Comparison of ENCODE assay signal across 1 cellular context in the genomic region with DNA sequence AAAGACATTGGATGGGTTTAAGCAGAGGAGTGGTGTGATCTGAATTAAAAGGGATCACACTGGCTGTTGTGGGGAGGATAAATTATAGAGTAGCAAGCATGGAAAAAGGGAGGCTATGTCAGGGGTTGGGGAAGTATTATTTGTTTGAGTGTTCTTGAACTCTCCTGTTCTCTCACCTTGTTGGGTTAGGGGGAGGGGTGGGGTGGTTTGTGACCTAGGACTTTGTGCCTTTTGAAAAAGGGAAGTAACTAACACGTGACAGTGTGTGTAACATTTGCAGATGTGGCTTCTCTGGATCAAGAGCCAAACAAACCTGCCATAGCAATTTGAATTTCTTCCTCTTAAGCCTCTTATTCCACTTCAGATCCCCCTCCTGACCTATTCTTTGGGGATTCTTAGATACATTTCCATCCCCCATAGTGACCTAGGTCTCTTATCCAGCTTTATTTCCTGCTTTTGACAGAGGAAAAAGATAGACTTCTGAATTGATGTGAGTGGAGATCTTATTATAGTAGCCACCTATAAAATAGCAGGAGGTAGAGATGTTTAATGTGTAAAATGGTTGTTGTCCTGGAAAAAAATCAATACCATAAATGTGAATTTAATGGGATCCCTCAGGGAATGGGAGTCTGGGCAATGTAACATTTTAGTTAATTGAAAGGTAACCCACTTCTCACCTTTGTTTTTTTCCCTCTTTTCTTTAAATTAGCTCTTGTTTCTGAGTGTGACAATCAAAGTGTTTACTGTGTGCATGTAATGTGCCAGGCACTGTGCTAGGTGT.
A peak's percentile ranks its signal among the peaks of the same experiment; 100 is the strongest.
TF ChIP-seq lines count a peak whose summit lies in the region.

No MANE protein-coding gene starts in this region.

TF ChIP-seq in HepG2, 621 proteins besides CTCF, POLR2A, EP300 and RAD21 (continued from another document and continues in another):
- TF ChIP-seq TCF7L2 (IDR thresholded peaks at IDR 0.05; ENCODE audit: low read depth, low read length): no peak
- TF ChIP-seq, protein P1, sequence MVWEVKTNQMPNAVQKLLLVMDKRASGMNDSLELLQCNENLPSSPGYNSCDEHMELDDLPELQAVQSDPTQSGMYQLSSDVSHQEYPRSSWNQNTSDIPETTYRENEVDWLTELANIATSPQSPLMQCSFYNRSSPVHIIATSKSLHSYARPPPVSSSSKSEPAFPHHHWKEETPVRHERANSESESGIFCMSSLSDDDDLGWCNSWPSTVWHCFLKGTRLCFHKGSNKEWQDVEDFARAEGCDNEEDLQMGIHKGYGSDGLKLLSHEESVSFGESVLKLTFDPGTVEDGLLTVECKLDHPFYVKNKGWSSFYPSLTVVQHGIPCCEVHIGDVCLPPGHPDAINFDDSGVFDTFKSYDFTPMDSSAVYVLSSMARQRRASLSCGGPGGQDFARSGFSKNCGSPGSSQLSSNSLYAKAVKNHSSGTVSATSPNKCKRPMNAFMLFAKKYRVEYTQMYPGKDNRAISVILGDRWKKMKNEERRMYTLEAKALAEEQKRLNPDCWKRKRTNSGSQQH (CRISPR knock-in tag; IDR thresholded peaks at IDR 0.05; ENCODE audit: low read depth): no peak
- no peak for TF ChIP-seq JUN (CRISPR knock-in tag; IDR thresholded peaks at IDR 0.05)
- TF ChIP-seq, protein P2, sequence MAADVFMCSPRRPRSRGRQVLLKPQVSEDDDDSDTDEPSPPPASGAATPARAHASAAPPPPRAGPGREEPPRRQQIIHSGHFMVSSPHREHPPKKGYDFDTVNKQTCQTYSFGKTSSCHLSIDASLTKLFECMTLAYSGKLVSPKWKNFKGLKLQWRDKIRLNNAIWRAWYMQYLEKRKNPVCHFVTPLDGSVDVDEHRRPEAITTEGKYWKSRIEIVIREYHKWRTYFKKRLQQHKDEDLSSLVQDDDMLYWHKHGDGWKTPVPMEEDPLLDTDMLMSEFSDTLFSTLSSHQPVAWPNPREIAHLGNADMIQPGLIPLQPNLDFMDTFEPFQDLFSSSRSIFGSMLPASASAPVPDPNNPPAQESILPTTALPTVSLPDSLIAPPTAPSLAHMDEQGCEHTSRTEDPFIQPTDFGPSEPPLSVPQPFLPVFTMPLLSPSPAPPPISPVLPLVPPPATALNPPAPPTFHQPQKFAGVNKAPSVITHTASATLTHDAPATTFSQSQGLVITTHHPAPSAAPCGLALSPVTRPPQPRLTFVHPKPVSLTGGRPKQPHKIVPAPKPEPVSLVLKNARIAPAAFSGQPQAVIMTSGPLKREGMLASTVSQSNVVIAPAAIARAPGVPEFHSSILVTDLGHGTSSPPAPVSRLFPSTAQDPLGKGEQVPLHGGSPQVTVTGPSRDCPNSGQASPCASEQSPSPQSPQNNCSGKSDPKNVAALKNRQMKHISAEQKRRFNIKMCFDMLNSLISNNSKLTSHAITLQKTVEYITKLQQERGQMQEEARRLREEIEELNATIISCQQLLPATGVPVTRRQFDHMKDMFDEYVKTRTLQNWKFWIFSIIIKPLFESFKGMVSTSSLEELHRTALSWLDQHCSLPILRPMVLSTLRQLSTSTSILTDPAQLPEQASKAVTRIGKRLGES (CRISPR knock-in tag; IDR thresholded peaks at IDR 0.05; ENCODE audit: borderline replicate concordance): no peak
- no peak for TF ChIP-seq ZFP90 (CRISPR knock-in tag; IDR thresholded peaks at IDR 0.05; ENCODE audit: borderline replicate concordance)
- no peak for TF ChIP-seq ZNF441 (CRISPR knock-in tag; IDR thresholded peaks at IDR 0.05; ENCODE audit: borderline replicate concordance)
- TF ChIP-seq ZBTB3 (CRISPR knock-in tag; IDR thresholded peaks at IDR 0.05; ENCODE audit: borderline replicate concordance, low read depth): no peak
- peak; percentile 23; the same call in 1 of the 2 replicates for TF ChIP-seq RAD51 (IDR thresholded peaks at IDR 0.05; ENCODE audit: borderline replicate concordance)
- TF ChIP-seq ZNF790 (CRISPR knock-in tag; IDR thresholded peaks at IDR 0.05; ENCODE audit: borderline replicate concordance): no peak
- TF ChIP-seq ZNF317 (CRISPR knock-in tag; IDR thresholded peaks at IDR 0.05): no peak
- TF ChIP-seq HNRNPH1 (optimal IDR thresholded peaks at IDR 0.05; ENCODE audit: low read depth, low read length): no peak
- TF ChIP-seq, protein P3, sequence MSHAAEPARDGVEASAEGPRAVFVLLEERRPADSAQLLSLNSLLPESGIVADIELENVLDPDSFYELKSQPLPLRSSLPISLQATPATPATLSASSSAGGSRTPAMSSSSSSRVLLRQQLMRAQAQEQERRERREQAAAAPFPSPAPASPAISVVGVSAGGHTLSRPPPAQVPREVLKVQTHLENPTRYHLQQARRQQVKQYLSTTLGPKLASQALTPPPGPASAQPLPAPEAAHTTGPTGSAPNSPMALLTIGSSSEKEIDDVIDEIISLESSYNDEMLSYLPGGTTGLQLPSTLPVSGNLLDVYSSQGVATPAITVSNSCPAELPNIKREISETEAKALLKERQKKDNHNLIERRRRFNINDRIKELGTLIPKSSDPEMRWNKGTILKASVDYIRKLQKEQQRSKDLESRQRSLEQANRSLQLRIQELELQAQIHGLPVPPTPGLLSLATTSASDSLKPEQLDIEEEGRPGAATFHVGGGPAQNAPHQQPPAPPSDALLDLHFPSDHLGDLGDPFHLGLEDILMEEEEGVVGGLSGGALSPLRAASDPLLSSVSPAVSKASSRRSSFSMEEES (CRISPR knock-in tag; IDR thresholded peaks at IDR 0.05): peak; percentile 63; the same call in 1 of the 2 replicates
- no peak for TF ChIP-seq KDM1A (CRISPR knock-in tag; IDR thresholded peaks at IDR 0.05)
- no peak for TF ChIP-seq MIER3 (CRISPR knock-in tag; IDR thresholded peaks at IDR 0.05; ENCODE audit: borderline replicate concordance)
- TF ChIP-seq, protein P4, sequence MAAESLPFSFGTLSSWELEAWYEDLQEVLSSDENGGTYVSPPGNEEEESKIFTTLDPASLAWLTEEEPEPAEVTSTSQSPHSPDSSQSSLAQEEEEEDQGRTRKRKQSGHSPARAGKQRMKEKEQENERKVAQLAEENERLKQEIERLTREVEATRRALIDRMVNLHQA (CRISPR knock-in tag; IDR thresholded peaks at IDR 0.05): no peak
- TF ChIP-seq ZNF383 (CRISPR knock-in tag; IDR thresholded peaks at IDR 0.05; ENCODE audit: borderline replicate concordance): no peak
- no peak for TF ChIP-seq KDM3A (CRISPR knock-in tag; IDR thresholded peaks at IDR 0.05; ENCODE audit: low read depth)
- TF ChIP-seq ZNF510 (CRISPR knock-in tag; IDR thresholded peaks at IDR 0.05; ENCODE audit: low read depth): no peak
- TF ChIP-seq KDM2A (CRISPR knock-in tag; IDR thresholded peaks at IDR 0.05; ENCODE audit: borderline replicate concordance, low read depth): no peak
- TF ChIP-seq PITX1 (CRISPR knock-in tag; IDR thresholded peaks at IDR 0.05): 0 out of 2 replicates have a peak, but pooled peaks have one; percentile 20
- no peak for TF ChIP-seq ZNF549 (CRISPR knock-in tag; IDR thresholded peaks at IDR 0.05)
- no peak for TF ChIP-seq ZSCAN12 (CRISPR knock-in tag; IDR thresholded peaks at IDR 0.05)
- TF ChIP-seq ZNF614 (CRISPR knock-in tag; IDR thresholded peaks at IDR 0.05; ENCODE audit: borderline replicate concordance): no peak
- TF ChIP-seq NCOA5 (CRISPR knock-in tag; IDR thresholded peaks at IDR 0.05): no peak
- TF ChIP-seq, protein P5, sequence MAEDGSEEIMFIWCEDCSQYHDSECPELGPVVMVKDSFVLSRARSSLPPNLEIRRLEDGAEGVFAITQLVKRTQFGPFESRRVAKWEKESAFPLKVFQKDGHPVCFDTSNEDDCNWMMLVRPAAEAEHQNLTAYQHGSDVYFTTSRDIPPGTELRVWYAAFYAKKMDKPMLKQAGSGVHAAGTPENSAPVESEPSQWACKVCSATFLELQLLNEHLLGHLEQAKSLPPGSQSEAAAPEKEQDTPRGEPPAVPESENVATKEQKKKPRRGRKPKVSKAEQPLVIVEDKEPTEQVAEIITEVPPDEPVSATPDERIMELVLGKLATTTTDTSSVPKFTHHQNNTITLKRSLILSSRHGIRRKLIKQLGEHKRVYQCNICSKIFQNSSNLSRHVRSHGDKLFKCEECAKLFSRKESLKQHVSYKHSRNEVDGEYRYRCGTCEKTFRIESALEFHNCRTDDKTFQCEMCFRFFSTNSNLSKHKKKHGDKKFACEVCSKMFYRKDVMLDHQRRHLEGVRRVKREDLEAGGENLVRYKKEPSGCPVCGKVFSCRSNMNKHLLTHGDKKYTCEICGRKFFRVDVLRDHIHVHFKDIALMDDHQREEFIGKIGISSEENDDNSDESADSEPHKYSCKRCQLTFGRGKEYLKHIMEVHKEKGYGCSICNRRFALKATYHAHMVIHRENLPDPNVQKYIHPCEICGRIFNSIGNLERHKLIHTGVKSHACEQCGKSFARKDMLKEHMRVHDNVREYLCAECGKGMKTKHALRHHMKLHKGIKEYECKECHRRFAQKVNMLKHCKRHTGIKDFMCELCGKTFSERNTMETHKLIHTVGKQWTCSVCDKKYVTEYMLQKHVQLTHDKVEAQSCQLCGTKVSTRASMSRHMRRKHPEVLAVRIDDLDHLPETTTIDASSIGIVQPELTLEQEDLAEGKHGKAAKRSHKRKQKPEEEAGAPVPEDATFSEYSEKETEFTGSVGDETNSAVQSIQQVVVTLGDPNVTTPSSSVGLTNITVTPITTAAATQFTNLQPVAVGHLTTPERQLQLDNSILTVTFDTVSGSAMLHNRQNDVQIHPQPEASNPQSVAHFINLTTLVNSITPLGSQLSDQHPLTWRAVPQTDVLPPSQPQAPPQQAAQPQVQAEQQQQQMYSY (CRISPR knock-in tag; IDR thresholded peaks at IDR 0.05): no peak
- TF ChIP-seq, protein P6, sequence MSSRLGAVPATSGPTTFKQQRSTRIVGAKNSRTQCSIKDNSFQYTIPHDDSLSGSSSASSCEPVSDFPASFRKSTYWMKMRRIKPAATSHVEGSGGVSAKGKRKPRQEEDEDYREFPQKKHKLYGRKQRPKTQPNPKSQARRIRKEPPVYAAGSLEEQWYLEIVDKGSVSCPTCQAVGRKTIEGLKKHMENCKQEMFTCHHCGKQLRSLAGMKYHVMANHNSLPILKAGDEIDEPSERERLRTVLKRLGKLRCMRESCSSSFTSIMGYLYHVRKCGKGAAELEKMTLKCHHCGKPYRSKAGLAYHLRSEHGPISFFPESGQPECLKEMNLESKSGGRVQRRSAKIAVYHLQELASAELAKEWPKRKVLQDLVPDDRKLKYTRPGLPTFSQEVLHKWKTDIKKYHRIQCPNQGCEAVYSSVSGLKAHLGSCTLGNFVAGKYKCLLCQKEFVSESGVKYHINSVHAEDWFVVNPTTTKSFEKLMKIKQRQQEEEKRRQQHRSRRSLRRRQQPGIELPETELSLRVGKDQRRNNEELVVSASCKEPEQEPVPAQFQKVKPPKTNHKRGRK (CRISPR knock-in tag; IDR thresholded peaks at IDR 0.05): no peak
- no peak for TF ChIP-seq MED8 (CRISPR knock-in tag; IDR thresholded peaks at IDR 0.05; ENCODE audit: insufficient replicate concordance)
- TF ChIP-seq GLI4 (CRISPR knock-in tag; IDR thresholded peaks at IDR 0.05; ENCODE audit: borderline replicate concordance): no peak
- no peak for TF ChIP-seq ZFP41 (CRISPR knock-in tag; IDR thresholded peaks at IDR 0.05; ENCODE audit: borderline replicate concordance)
- TF ChIP-seq ZNF468 (CRISPR knock-in tag; IDR thresholded peaks at IDR 0.05): no peak
- TF ChIP-seq GABPB1 (CRISPR knock-in tag; IDR thresholded peaks at IDR 0.05): peak; percentile 25; the same call in 1 of the 2 replicates
- TF ChIP-seq MTF2 (CRISPR knock-in tag; IDR thresholded peaks at IDR 0.05; ENCODE audit: borderline replicate concordance): no peak
- TF ChIP-seq ZNF703 (CRISPR knock-in tag; IDR thresholded peaks at IDR 0.05; ENCODE audit: borderline replicate concordance): no peak
- TF ChIP-seq GFI1 (CRISPR knock-in tag; IDR thresholded peaks at IDR 0.05; ENCODE audit: borderline replicate concordance): no peak
- TF ChIP-seq SMC3 (IDR thresholded peaks at IDR 0.05; ENCODE audit: low read length): no peak
- TF ChIP-seq HDAC2 (CRISPR knock-in tag; IDR thresholded peaks at IDR 0.05): peak; percentile 28; the same call in 1 of the 2 replicates
- TF ChIP-seq, protein P7, sequence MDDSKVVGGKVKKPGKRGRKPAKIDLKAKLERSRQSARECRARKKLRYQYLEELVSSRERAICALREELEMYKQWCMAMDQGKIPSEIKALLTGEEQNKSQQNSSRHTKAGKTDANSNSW (CRISPR knock-in tag; IDR thresholded peaks at IDR 0.05; ENCODE audit: borderline replicate concordance): no peak
- TF ChIP-seq ZNF75D (CRISPR knock-in tag; IDR thresholded peaks at IDR 0.05; ENCODE audit: borderline replicate concordance): no peak
- TF ChIP-seq, protein P8, sequence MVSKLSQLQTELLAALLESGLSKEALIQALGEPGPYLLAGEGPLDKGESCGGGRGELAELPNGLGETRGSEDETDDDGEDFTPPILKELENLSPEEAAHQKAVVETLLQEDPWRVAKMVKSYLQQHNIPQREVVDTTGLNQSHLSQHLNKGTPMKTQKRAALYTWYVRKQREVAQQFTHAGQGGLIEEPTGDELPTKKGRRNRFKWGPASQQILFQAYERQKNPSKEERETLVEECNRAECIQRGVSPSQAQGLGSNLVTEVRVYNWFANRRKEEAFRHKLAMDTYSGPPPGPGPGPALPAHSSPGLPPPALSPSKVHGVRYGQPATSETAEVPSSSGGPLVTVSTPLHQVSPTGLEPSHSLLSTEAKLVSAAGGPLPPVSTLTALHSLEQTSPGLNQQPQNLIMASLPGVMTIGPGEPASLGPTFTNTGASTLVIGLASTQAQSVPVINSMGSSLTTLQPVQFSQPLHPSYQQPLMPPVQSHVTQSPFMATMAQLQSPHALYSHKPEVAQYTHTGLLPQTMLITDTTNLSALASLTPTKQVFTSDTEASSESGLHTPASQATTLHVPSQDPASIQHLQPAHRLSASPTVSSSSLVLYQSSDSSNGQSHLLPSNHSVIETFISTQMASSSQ (IDR thresholded peaks at IDR 0.05; ENCODE audit: low read depth): no peak
- TF ChIP-seq, protein P8 (CRISPR knock-in tag; IDR thresholded peaks at IDR 0.05; ENCODE audit: borderline replicate concordance): no peak
- peak; percentile 74 for TF ChIP-seq NCOA2 (CRISPR knock-in tag; IDR thresholded peaks at IDR 0.05)
- no peak for TF ChIP-seq ZNF501 (CRISPR knock-in tag; IDR thresholded peaks at IDR 0.05)
- TF ChIP-seq, protein P9, sequence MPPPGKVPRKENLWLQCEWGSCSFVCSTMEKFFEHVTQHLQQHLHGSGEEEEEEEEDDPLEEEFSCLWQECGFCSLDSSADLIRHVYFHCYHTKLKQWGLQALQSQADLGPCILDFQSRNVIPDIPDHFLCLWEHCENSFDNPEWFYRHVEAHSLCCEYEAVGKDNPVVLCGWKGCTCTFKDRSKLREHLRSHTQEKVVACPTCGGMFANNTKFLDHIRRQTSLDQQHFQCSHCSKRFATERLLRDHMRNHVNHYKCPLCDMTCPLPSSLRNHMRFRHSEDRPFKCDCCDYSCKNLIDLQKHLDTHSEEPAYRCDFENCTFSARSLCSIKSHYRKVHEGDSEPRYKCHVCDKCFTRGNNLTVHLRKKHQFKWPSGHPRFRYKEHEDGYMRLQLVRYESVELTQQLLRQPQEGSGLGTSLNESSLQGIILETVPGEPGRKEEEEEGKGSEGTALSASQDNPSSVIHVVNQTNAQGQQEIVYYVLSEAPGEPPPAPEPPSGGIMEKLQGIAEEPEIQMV (CRISPR knock-in tag; IDR thresholded peaks at IDR 0.05; ENCODE audit: low read depth): no peak
